Comparison of ENCODE assay signal across 35 cellular contexts in genomic region chr3:107329088-107329487, GRCh38. TPM values are rescaled to one million over a fixed set of nuclear protein-coding genes. Genes with fewer than 3 reads are reported as not detected.
"Had no signal": no experiment of that assay in that cellular context is flagged by ENCODE, and none has a peak within 500 bp of the region (broad histone marks: within the 10 kb centered on the region; RNA-seq: fewer than 3 reads in every experiment).

No MANE protein-coding gene starts in this region.

- H3K4me2 ChIP-seq: PC-9 had no signal

- H3K36me3 ChIP-seq: MG63, SJCRH30 had no signal

- H3K4me3 ChIP-seq: MG63, PC-9, SJCRH30, SK-N-MC had no signal

- H3K9me3 ChIP-seq: MG63, SJCRH30 had no signal

- H3K4me1 ChIP-seq: SJCRH30 had no signal

- H2AFZ ChIP-seq: PC-9 had no signal

- H3K27ac ChIP-seq: PC-9, RWPE1, SJCRH30, SK-N-MC had no signal

- H3K27me3 ChIP-seq: MG63, SJCRH30 had no signal

- ATAC-seq: Panc1, Right ventricle myocardium inferior, SK-N-SH treated with all-trans-retinoic acid at 6 μM for 48 hours had no signal

- DNase-seq: Kasumi-1, KG1, MG63, NCI-H1048, NCI-H1092 treated with DMSO at 0.1 percent for 48 hours, NCI-H1105 treated with DMSO at 0.1 percent for 48 hours, NCI-H1417, NCI-H1436, NCI-H146, NCI-H1694 treated with DMSO at 0.1 percent for 48 hours, NCI-H187 treated with DMSO at 0.1 percent for 48 hours, NCI-H2029, NCI-H2081, NCI-H2171 treated with DMSO at 0.1 percent for 48 hours, NCI-H2227 treated with DMSO at 0.1 percent for 48 hours, NCI-H345, NCI-H446, NCI-H510A treated with DMSO at 0.1 percent for 48 hours, NCI-H524 treated with DMSO at 0.1 percent for 48 hours, NCI-H526 treated with DMSO at 0.1 percent for 48 hours, NCI-H774, PC-9, SHP77, SIG-M5, SJCRH30 had no signal

RNA-seq across cellular contexts. Expression of gene CCDC54, which starts 48.2 kb away (rescaled TPM):
- total RNA-seq: M059J, NCI-H460, OCI-LY7, PC-9, Right ventricle myocardium inferior, RPMI7951, SJCRH30, SK-MEL-5 had no signal
